8 cellular contexts compared by ENCODE assay signal in genomic region chr9:77648458-77649108, GRCh38. TPM values are rescaled to one million over a fixed set of nuclear protein-coding genes. Genes with fewer than 3 reads are reported as not detected.
A peak's percentile ranks its signal among the peaks of the same experiment; 100 is the strongest.
DNase-seq lines count a peak whose midpoint lies in the region; ATAC-seq and TF ChIP-seq lines count a peak whose summit lies in the region.

No MANE protein-coding gene starts in this region.

- H3K4me1 ChIP-seq in adrenal gland (replicated peaks in 1 of 2) (peaks cover 0 to 11% of the 10 kb centered on the region in 2 donors), iPS DF 6.9 (ENCODE audit: control insufficient read depth, insufficient read depth, low read length) (peaks cover 3% of the 10 kb centered on the region; the same call in 1 of the 2 replicates), gastrocnemius medialis (peaks cover 5 to 8% of the 10 kb centered on the region in 2 donors)

- no peaks in the 10 kb centered on the region for H3K9me3 ChIP-seq in adrenal gland (replicated peaks in 1 of 3)
- H3K9me3 ChIP-seq in iPS DF 6.9 (ENCODE audit: control insufficient read depth, insufficient read depth, low read length) = no peaks in the 10 kb centered on the region
- no peaks in the 10 kb centered on the region for H3K9me3 ChIP-seq in gastrocnemius medialis

- in situ Hi-C loops in gastrocnemius medialis (cut with MboI; ENCODE audit: low sequenced_read_pairs in 4 of 4) = loop anchor here in 1 of 4 donors (10.0 kb wide), 1 partner anchor 194 kb away; no protein-coding TSS in a partner anchor

- H3K27ac ChIP-seq in 22Rv1 = peak overlapping the region; percentile 66
- H3K27ac ChIP-seq in adrenal gland = peak overlapping the region in 2 of 5 donors; percentile 27 to 74
- no peak overlapping the region for H3K27ac ChIP-seq in iPS DF 6.9 (ENCODE audit: low read length)
- peak overlapping the region in 3 of 4 donors; percentile 18 to 29 (median 24) for H3K27ac ChIP-seq in gastrocnemius medialis

- intact Hi-C loops in adrenal gland (cut with DNase I) = loop anchor here (10.0 kb wide), 2 partner anchors 194 to 214 kb away; no protein-coding TSS in a partner anchor
- intact Hi-C loops in gastrocnemius medialis (cut with DNase I; ENCODE audit: low total_unique reads) = loop anchor here (1.0 to 10.0 kb wide), 3 partner anchors 104 to 386 kb away; partner anchors contain the start of gene GNAQ

- no peaks in the 10 kb centered on the region for H3K36me3 ChIP-seq in adrenal gland (replicated peaks in 1 of 2)
- H3K36me3 ChIP-seq in iPS DF 6.9 (ENCODE audit: control insufficient read depth, insufficient read depth, low read length) = no peaks in the 10 kb centered on the region
- no peaks in the 10 kb centered on the region for H3K36me3 ChIP-seq in gastrocnemius medialis

- peak; percentile 85 for DNase-seq in HT-29 (ENCODE audit: low spot score)
- DNase-seq in adrenal gland = peak; percentile 33 to 68 (median 45)
- no peak for DNase-seq in iPS DF 6.9 (ENCODE audit: low read depth, low spot score)
- no peak for DNase-seq in gastrocnemius medialis
- DNase-seq in NCI-H1436 treated with DMSO at 0.1 percent for 48 hours (lab: John Stamatoyannopoulos, UW) = no peak
- no peak for DNase-seq in activated gamma-delta T cell treated with Interleukin-2 at 50 U/mL for 16 hours

- TF ChIP-seq CTCF in 22Rv1 (IDR thresholded peaks at IDR 0.05) = no peak
- peak in 1 of 6 experiments; percentile 5 for TF ChIP-seq CTCF in adrenal gland (IDR thresholded peaks at IDR 0.05)
- TF ChIP-seq CTCF in gastrocnemius medialis (IDR thresholded peaks at IDR 0.05 in 4 of 5, conservative IDR thresholded peaks at IDR 0.05 in 1 of 5) = no peak

- peaks cover 12% of the 10 kb centered on the region for H3K27me3 ChIP-seq in adrenal gland
- peaks cover 5% of the 10 kb centered on the region; the same call in 1 of the 2 replicates for H3K27me3 ChIP-seq in iPS DF 6.9 (ENCODE audit: control insufficient read depth, insufficient read depth, low read length)
- H3K27me3 ChIP-seq in gastrocnemius medialis = peaks cover 16 to 26% (median 21%) of the 10 kb centered on the region in 3 donors

- ATAC-seq in gastrocnemius medialis = peak; percentile 51 to 65
- ATAC-seq in HG03469 (IDR thresholded peaks at IDR 0.05; ENCODE audit: unreplicated experiment) = no peak

- H3K4me3 ChIP-seq in adrenal gland = peak overlapping the region in 2 of 4 donors; percentile 14 to 64
- peak overlapping the region; percentile 62; the same call in 1 of the 2 replicates for H3K4me3 ChIP-seq in iPS DF 6.9 (ENCODE audit: low read length)
- H3K4me3 ChIP-seq in gastrocnemius medialis = peak overlapping the region; percentile 43 to 58 (median 55)

- TF ChIP-seq POLR2A in adrenal gland (IDR thresholded peaks at IDR 0.05) (no peak), gastrocnemius medialis (IDR thresholded peaks at IDR 0.05) (no peak)

- 5 to 44% (median 7%) methylated on average over 4 to 37 of the region's 37 CpGs for WGBS in adrenal gland, 4 donors
- no CpG with 5 or more reads among the region's 37 CpGs for WGBS in iPS DF 6.9 (ENCODE audit: insufficient coverage, insufficient read length)

RNA-seq across cellular contexts. Expression of gene GNA14, which starts 0.5 kb away (rescaled TPM):
- total RNA-seq in HT-29 (2014; rRNA removed; shearing (Covaris generic)) = 3.2 and 3.4 TPM in 2 replicates
- total RNA-seq in adrenal gland (10 to 100 TPM in 1 of 8 donors, 1 to 10 TPM in 7; 2.4 to 11.9 (median 5.8) TPM), gastrocnemius medialis (under 1 TPM in 3 of 4 donors, not detected in 1; 0.20 to 0.56 (median 0.22) TPM)
- 1 to 10 TPM; 1.9 to 3.0 (median 2.5) TPM for polyA plus RNA-seq in adrenal gland

Comparison
In these comparisons a context has a peak if more than half of its experiments do, and no peak if none do; other contexts are left out.
1. DNase-seq: peak in HT-29 (single experiment) and adrenal gland (7 of 7); none in iPS DF 6.9 (single experiment), gastrocnemius medialis (0 of 2), NCI-H1436 treated with DMSO at 0.1 percent for 48 hours (single experiment) and activated gamma-delta T cell treated with Interleukin-2 at 50 U/mL for 16 hours (single experiment).